ENCODE assay signal across 26 cellular contexts in the genomic region with DNA sequence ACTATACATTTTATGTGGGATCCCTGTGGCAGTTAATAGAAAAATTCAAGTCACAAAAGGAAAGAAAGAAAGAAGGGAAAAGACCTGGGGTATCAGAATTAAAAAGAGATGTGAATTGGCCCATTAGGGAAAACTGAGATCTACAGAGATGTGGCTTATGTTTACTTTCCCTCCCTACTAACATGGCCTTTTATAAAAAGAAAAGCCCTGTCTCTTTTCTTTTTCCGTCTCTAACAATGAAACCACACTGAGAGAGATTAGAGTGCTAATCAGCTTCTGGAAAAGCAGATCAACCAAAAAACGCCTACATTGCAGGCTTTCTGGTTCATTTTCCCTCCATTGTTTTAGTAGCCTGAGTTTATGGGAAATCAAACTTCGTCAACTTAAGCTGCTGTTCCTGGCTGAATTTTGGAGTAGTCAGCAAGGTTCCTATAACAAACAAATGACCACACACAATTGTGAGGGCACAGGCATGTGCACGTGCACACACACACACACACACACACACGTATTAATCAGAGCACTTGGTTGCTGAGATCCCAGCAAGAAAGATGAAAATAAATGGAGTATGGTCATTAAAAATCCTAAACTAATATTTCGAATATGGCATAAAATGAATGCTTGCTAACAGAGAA.
DNase-seq lines count a peak whose midpoint lies in the region; ATAC-seq and TF ChIP-seq lines count a peak whose summit lies in the region.
"Had no signal": no experiment of that assay in that cellular context is flagged by ENCODE, and none has a peak within 500 bp of the region (broad histone marks: within the 10 kb centered on the region; RNA-seq: fewer than 3 reads in every experiment).

No MANE protein-coding gene starts in this region.

- H3K27ac Mint-ChIP-seq in neural crest cell (ENCODE audit: unreplicated experiment), result peak overlapping the region; percentile 45
- H3K27ac Mint-ChIP-seq: CD8-positive, alpha-beta memory T cell; IgD-negative memory B cell; T-cell had no signal

- H3K4me1 Mint-ChIP-seq in neural crest cell, result peaks cover 15% of the 10 kb centered on the region
- H3K4me1 Mint-ChIP-seq: CD8-positive, alpha-beta memory T cell; T-cell had no signal

- no peaks in the 10 kb centered on the region for H3K9me3 ChIP-seq in WERI-Rb-1 (ENCODE audit: severe bottlenecking)
- H3K9me3 ChIP-seq: HAP-1, SJCRH30 had no signal

- H3K9me3 Mint-ChIP-seq in neural crest cell, result no peaks in the 10 kb centered on the region

- no peak for ATAC-seq in HG03460 (IDR thresholded peaks at IDR 0.05; ENCODE audit: unreplicated experiment)
- ATAC-seq: Right ventricle myocardium inferior, T-cell had no signal

- peak overlapping the region; percentile 64 for H3K27ac ChIP-seq in WERI-Rb-1
- H3K27ac ChIP-seq: GM23248, PC-9, SJCRH30 had no signal

- no peak overlapping the region for H3K4me3 Mint-ChIP-seq in neural crest cell
- H3K4me3 Mint-ChIP-seq: CD14-positive monocyte; CD8-positive, alpha-beta memory T cell; IgD-negative memory B cell; T-cell had no signal

- no peak overlapping the region for H3K4me3 ChIP-seq in H7 (ENCODE audit: insufficient read depth, low read depth, low read length)
- no peak overlapping the region for H3K4me3 ChIP-seq in WERI-Rb-1 (ENCODE audit: low read depth, low read length)
- H3K4me3 ChIP-seq: GM23248, HAP-1, PC-9, SJCRH30 had no signal

- DNase-seq in H7, result peak; percentile 38
- no peak for DNase-seq in WERI-Rb-1
- DNase-seq in neural crest cell (ENCODE audit: low read depth, low spot score), result no peak
- no peak for DNase-seq in activated CD8-positive, alpha-beta memory T cell treated with anti-CD3 and anti-CD28 coated beads, Interleukin-2, amount 50 U/mL, for 48 hours
- no peak for DNase-seq in NCI-H2107 (lab: John Stamatoyannopoulos, UW)
- DNase-seq in NCI-H510A (lab: John Stamatoyannopoulos, UW), result no peak
- DNase-seq: CD8-positive, alpha-beta memory T cell; DMS79 treated with DMSO at 0.1 percent for 48 hours; GF-D8; GM23248; Karpas-422; NCI-H1092; NCI-H1417 treated with DMSO at 0.1 percent for 48 hours; NCI-H1694 treated with DMSO at 0.1 percent for 48 hours; NCI-H2081; NCI-H2171; NCI-H226; NCI-H510A treated with DMSO at 0.1 percent for 48 hours; PC-9; SJCRH30; T-cell had no signal

- no peaks in the 10 kb centered on the region for H3K27me3 Mint-ChIP-seq in neural crest cell (ENCODE audit: low read depth)
- H3K27me3 Mint-ChIP-seq: CD8-positive, alpha-beta memory T cell; T-cell had no signal

- no peaks in the 10 kb centered on the region for H3K36me3 Mint-ChIP-seq in neural crest cell (ENCODE audit: low read depth)
- H3K36me3 Mint-ChIP-seq: CD14-positive monocyte; CD8-positive, alpha-beta memory T cell; IgD-negative memory B cell; T-cell had no signal

- no peaks in the 10 kb centered on the region for H3K36me3 ChIP-seq in H7 (replicated peaks; ENCODE audit: control insufficient read depth, insufficient read depth, low read length)
- no peaks in the 10 kb centered on the region for H3K36me3 ChIP-seq in WERI-Rb-1
- H3K36me3 ChIP-seq: HAP-1 had no signal

- TF ChIP-seq CTCF in WERI-Rb-1 (IDR thresholded peaks at IDR 0.05; ENCODE audit: low read depth, low read length) (no peak), neural crest cell (conservative IDR thresholded peaks at IDR 0.05) (no peak)

- H3K27me3 ChIP-seq in H7 (ENCODE audit: control insufficient read depth, insufficient read depth, low read length), result peaks cover 6% of the 10 kb centered on the region; the same call in 1 of the 2 replicates
- no peaks in the 10 kb centered on the region for H3K27me3 ChIP-seq in WERI-Rb-1 (ENCODE audit: insufficient read depth, low read depth, severe bottlenecking)
- H3K27me3 ChIP-seq: SJCRH30 had no signal
